Comparison of ENCODE assay signal across 20 cellular contexts in the genomic region with DNA sequence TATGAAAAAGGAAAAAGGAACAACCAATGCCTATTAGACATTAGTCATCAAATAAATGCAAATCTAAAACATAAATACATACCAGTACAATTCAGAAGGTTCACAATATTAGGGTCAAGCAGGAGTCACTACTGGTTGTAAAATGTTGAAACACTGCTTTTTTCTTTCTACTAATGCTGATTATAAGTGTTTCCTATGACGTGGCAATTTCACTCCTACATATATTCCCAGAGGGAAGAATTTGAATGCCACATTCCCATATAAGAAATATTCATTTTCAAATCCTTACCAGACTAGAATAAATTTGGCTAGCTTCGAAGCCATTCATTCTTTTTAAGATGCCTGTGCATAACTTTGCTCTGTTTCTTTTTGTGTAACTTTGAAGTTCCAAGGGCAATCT. TPM values are rescaled to one million over a fixed set of nuclear protein-coding genes. Genes with fewer than 3 reads are reported as not detected.
"Had no signal": no experiment of that assay in that cellular context is flagged by ENCODE, and none has a peak within 500 bp of the region (broad histone marks: within the 10 kb centered on the region; RNA-seq: fewer than 3 reads in every experiment).

No MANE protein-coding gene starts in this region.

- H3K4me1 ChIP-seq: adrenal gland, body of pancreas, lower lobe of right lung had no signal

- ATAC-seq: activated CD4-positive, CD25-positive, alpha-beta regulatory T cell treated with anti-CD3 and anti-CD28 coated beads, Interleukin-2, amount 50 U/mL, for 24 hours; body of pancreas; effector memory CD8-positive, alpha-beta T cell; lower lobe of right lung; naive thymus-derived CD8-positive, alpha-beta T cell; right cardiac atrium; stimulated activated naive B cell treated with anti-CD40 and anti-IgM and Interleukin-4, amounts not matched to agents 10 μg/mL and 1 μg/mL and 100 μg/mL, for 72 hours had no signal

- H3K27me3 ChIP-seq: adrenal gland had no signal

- H3K9me3 ChIP-seq: adrenal gland, body of pancreas, lower lobe of right lung, neutrophil had no signal

- H3K27ac ChIP-seq: adrenal gland, body of pancreas, epithelial cell of prostate, lower lobe of right lung, neutrophil had no signal

- H3K36me3 ChIP-seq: adrenal gland, lower lobe of right lung, neutrophil had no signal

- H3K4me3 ChIP-seq: adrenal gland, body of pancreas, lower lobe of right lung had no signal

- DNase-seq: activated naive CD4-positive, alpha-beta T cell treated with anti-CD3 and anti-CD28 coated beads, Interleukin-2, amount 10 ng/mL, durations not matched to agents 7 days and 5 days; adrenal gland; body of pancreas; central memory CD4-positive, alpha-beta T cell; cortex of kidney; effector memory CD8-positive, alpha-beta T cell; glutamatergic neuron; lower lobe of right lung; naive thymus-derived CD8-positive, alpha-beta T cell; right cardiac atrium; stimulated activated CD4-positive, alpha-beta T cell treated with anti-CD3 and anti-CD28 coated beads, Interleukin-1b, Interleukin-23, amount 100 ng/mL, for 48 hours; stimulated activated naive B cell treated with anti-CD40 and anti-IgM and Interleukin-4, amounts not matched to agents 10 μg/mL and 1 μg/mL and 100 μg/mL, for 72 hours; substantia nigra; T-helper 2 cell; trophoblast cell had no signal

RNA-seq across cellular contexts. Expression of a gene that starts 2.6 kb away (rescaled TPM):
- total RNA-seq: activated T-helper 2 cell treated with anti-CD3 and anti-CD28 coated beads, Interferon-gamma antibody, Interleukin-2, Interleukin-4, amounts not matched to agents 10 μg/mL and 5 μg/mL and 100 μg/mL, durations not matched to agents 14 hours and 24 hours and 36 hours; adrenal gland; body of pancreas; lower lobe of right lung; naive thymus-derived CD8-positive, alpha-beta T cell; posterior vena cava; right cardiac atrium had no signal
- polyA plus RNA-seq: adrenal gland; naive thymus-derived CD8-positive, alpha-beta T cell; right cardiac atrium had no signal

RNA-seq across cellular contexts. Expression of a gene that starts 8.4 kb away (rescaled TPM):
- total RNA-seq: activated T-helper 2 cell treated with anti-CD3 and anti-CD28 coated beads, Interferon-gamma antibody, Interleukin-2, Interleukin-4, amounts not matched to agents 10 μg/mL and 5 μg/mL and 100 μg/mL, durations not matched to agents 14 hours and 24 hours and 36 hours; adrenal gland; body of pancreas; lower lobe of right lung; naive thymus-derived CD8-positive, alpha-beta T cell; posterior vena cava; right cardiac atrium had no signal
- polyA plus RNA-seq: adrenal gland; naive thymus-derived CD8-positive, alpha-beta T cell; right cardiac atrium had no signal

RNA-seq across cellular contexts. Expression of a gene that starts 14.0 kb away (rescaled TPM):
- total RNA-seq: activated T-helper 2 cell treated with anti-CD3 and anti-CD28 coated beads, Interferon-gamma antibody, Interleukin-2, Interleukin-4, amounts not matched to agents 10 μg/mL and 5 μg/mL and 100 μg/mL, durations not matched to agents 14 hours and 24 hours and 36 hours; adrenal gland; body of pancreas; lower lobe of right lung; naive thymus-derived CD8-positive, alpha-beta T cell; posterior vena cava; right cardiac atrium had no signal
- polyA plus RNA-seq: adrenal gland; naive thymus-derived CD8-positive, alpha-beta T cell; right cardiac atrium had no signal

RNA-seq across cellular contexts. Expression of a gene that starts 25.7 kb away (rescaled TPM):
- total RNA-seq: activated T-helper 2 cell treated with anti-CD3 and anti-CD28 coated beads, Interferon-gamma antibody, Interleukin-2, Interleukin-4, amounts not matched to agents 10 μg/mL and 5 μg/mL and 100 μg/mL, durations not matched to agents 14 hours and 24 hours and 36 hours; adrenal gland; body of pancreas; lower lobe of right lung; naive thymus-derived CD8-positive, alpha-beta T cell; posterior vena cava; right cardiac atrium had no signal
- polyA plus RNA-seq: adrenal gland; naive thymus-derived CD8-positive, alpha-beta T cell; right cardiac atrium had no signal

RNA-seq across cellular contexts. Expression of a gene that starts 31.4 kb away (rescaled TPM):
- total RNA-seq: activated T-helper 2 cell treated with anti-CD3 and anti-CD28 coated beads, Interferon-gamma antibody, Interleukin-2, Interleukin-4, amounts not matched to agents 10 μg/mL and 5 μg/mL and 100 μg/mL, durations not matched to agents 14 hours and 24 hours and 36 hours; adrenal gland; body of pancreas; lower lobe of right lung; naive thymus-derived CD8-positive, alpha-beta T cell; posterior vena cava; right cardiac atrium had no signal
- polyA plus RNA-seq: adrenal gland; naive thymus-derived CD8-positive, alpha-beta T cell; right cardiac atrium had no signal
